In genomic region chr2:109218792-109219126, GRCh38 we compare ENCODE assay signal across 18 cellular contexts.
DNase-seq lines count a peak whose midpoint lies in the region; ATAC-seq and TF ChIP-seq lines count a peak whose summit lies in the region.
"Had no signal": no experiment of that assay in that cellular context is flagged by ENCODE, and none has a peak within 500 bp of the region (broad histone marks: within the 10 kb centered on the region; RNA-seq: fewer than 3 reads in every experiment).

No MANE protein-coding gene starts in this region.

- WGBS in stomach, 5 donors: 25 to 30% (median 29%) methylated on average over 1 of the region's 1 CpG

- H3F3A ChIP-seq in PC-3 (ENCODE audit: low read length, unreplicated experiment): no peaks in the 10 kb centered on the region

- H3K9me3 ChIP-seq in PC-3 (ENCODE audit: low read length) (no peaks in the 10 kb centered on the region), stomach (no peaks in the 10 kb centered on the region)

- H3K9ac ChIP-seq in PC-3 (ENCODE audit: low read length): no peak overlapping the region
- H3K9ac ChIP-seq: neural progenitor cell had no signal

- in situ Hi-C loops in G401 (cut with HindIII; ENCODE audit: low sequenced_read_pairs): no loop called here

- CTCF ChIA-PET in PC-3 (lab: Charles Lee): no interaction called here

- TF ChIP-seq CTCF in PC-3 (conservative IDR thresholded peaks at IDR 0.05; ENCODE audit: low read depth, low read length) (no peak), stomach (IDR thresholded peaks at IDR 0.05) (no peak)

- DNase-seq in activated effector memory CD4-positive, alpha-beta T cell treated with anti-CD3 and anti-CD28 coated beads, Interleukin-2, amount 50 U/mL, for 16 hours: peak; percentile 33
- DNase-seq in activated effector memory CD4-positive, alpha-beta T cell treated with Interleukin-2 at 50 U/mL for 16 hours: no peak
- DNase-seq in PC-3: no peak
- no peak for DNase-seq in left colon
- DNase-seq in stomach: no peak
- no peak for DNase-seq in HuH-7 (ENCODE audit: low spot score)
- DNase-seq in G401 (ENCODE audit: low spot score): no peak
- no peak for DNase-seq in stimulated activated CD4-positive, alpha-beta T cell treated with anti-CD3 and anti-CD28 coated beads, Interleukin-12 subunit alpha, Interleukin-12 subunit beta, amount 100 ng/mL, for 4 hours
- DNase-seq: ACHN; activated naive CD4-positive, alpha-beta T cell; COR-L47; foreskin fibroblast; GF-D8; H7; PC-9; stimulated activated CD4-positive, alpha-beta T cell treated with anti-CD3 and anti-CD28 coated beads, Interleukin-4, amount 100 ng/mL, for 4 hours had no signal

- ATAC-seq in PC-3: no peak
- peak; percentile 58 for ATAC-seq in left colon
- ATAC-seq: activated CD8-positive, alpha-beta T cell treated with anti-CD3 and anti-CD28 coated beads for 36 hours had no signal

- POLR2A ChIA-PET in PC-3 (lab: Charles Lee; ENCODE audit: unreplicated experiment): interaction anchor here (0.7 kb wide), 1 partner anchor 114 kb away, joined by 4 read pairs; no protein-coding TSS in a partner anchor

- H3K4me3 ChIP-seq in PC-3 (ENCODE audit: low read length) (no peak overlapping the region), stomach (no peak overlapping the region)
- H3K4me3 ChIP-seq: neural progenitor cell, PC-9 had no signal

- H3K9me2 ChIP-seq in PC-3 (replicated peaks; ENCODE audit: low read length): no peaks in the 10 kb centered on the region

- no peak overlapping the region for H2AFZ ChIP-seq in PC-3 (ENCODE audit: low read length)
- H2AFZ ChIP-seq: neural progenitor cell, PC-9 had no signal

- H3K27ac ChIP-seq in PC-3 (ENCODE audit: low read length) (no peak overlapping the region), stomach (peak overlapping the region in 4 of 5 donors; percentile 42 to 75 (median 64))
- H3K27ac ChIP-seq: neural progenitor cell, PC-9 had no signal

- no peak for TF ChIP-seq EP300 in stomach (IDR thresholded peaks at IDR 0.05)

- no peaks in the 10 kb centered on the region for H4K20me1 ChIP-seq in PC-3 (ENCODE audit: low read length)

- H3K4me2 ChIP-seq in PC-3 (ENCODE audit: low read length): 0 out of 2 replicates have a peak overlapping the region, but pooled peaks have one; percentile 14
- H3K4me2 ChIP-seq: neural progenitor cell, PC-9 had no signal

- intact Hi-C loops in PC-3 (cut with micrococcal nuclease): no loop called here
- intact Hi-C loops in left colon (cut with DNase I, micrococcal nuclease): no loop called here
- intact Hi-C loops in stomach (cut with DNase I; ENCODE audit: low total_unique reads): no loop called here

- peaks cover 36% of the 10 kb centered on the region for H3K79me2 ChIP-seq in PC-3 (ENCODE audit: low read length)

- no peak for TF ChIP-seq POLR2A in stomach (IDR thresholded peaks at IDR 0.05)

- H3K4me1 ChIP-seq in PC-3 (ENCODE audit: insufficient read depth, low read length) (peaks cover 41% of the 10 kb centered on the region), stomach (peaks cover 7 to 36% (median 31%) of the 10 kb centered on the region in 4 donors)
- H3K4me1 ChIP-seq: neural progenitor cell had no signal

- no peaks in the 10 kb centered on the region for H3K36me3 ChIP-seq in PC-3 (ENCODE audit: low read depth, low read length)
- no peaks in the 10 kb centered on the region for H3K36me3 ChIP-seq in stomach
- H3K36me3 ChIP-seq: neural progenitor cell had no signal

- no TSS peak for BruUV-seq in PC-3 (replicated peaks; lab: Mats Ljungman, UMichigan)

- H3K27me3 ChIP-seq in PC-3 (ENCODE audit: low read length) (no peaks in the 10 kb centered on the region), stomach (peaks cover 0 to 6% (median 0%) of the 10 kb centered on the region in 3 donors)
- H3K27me3 ChIP-seq: neural progenitor cell had no signal
